In genomic region chr20:50731055-50731929, GRCh38 we compare ENCODE assay signal across 8 cellular contexts. TPM values are rescaled to one million over a fixed set of nuclear protein-coding genes. Genes with fewer than 3 reads are reported as not detected.
A peak's percentile ranks its signal among the peaks of the same experiment; 100 is the strongest.
DNase-seq lines count a peak whose midpoint lies in the region; ATAC-seq and TF ChIP-seq lines count a peak whose summit lies in the region.

PARD6B (plus strand) TSS chr20:50731580; CDS start chr20:50731787, 207 bp downstream.

- peak within 1 kb of the TSS; percentile 86 for H3K4me2 ChIP-seq in fibroblast of lung (ENCODE audit: extremely low read depth, insufficient read depth, low read length)

- POLR2A ChIA-PET in naive thymus-derived CD4-positive, alpha-beta T cell (lab: Charles Lee), result interaction anchor here (0.6 to 0.9 kb wide), 4 partner anchors 63 to 1146 kb away, joined by 3 to 5 read pairs (median 4); partner anchors contain the start of gene NFATC2

- peak within 1 kb of the TSS; percentile 75 to 95 (median 83) for H3K27ac Mint-ChIP-seq in naive thymus-derived CD4-positive, alpha-beta T cell
- H3K27ac Mint-ChIP-seq in stimulated activated effector memory CD8-positive, alpha-beta T cell treated with anti-CD3 and anti-CD28 coated beads, Interleukin-12 subunit alpha, Interleukin-12 subunit beta, amount 100 ng/mL, for 72 hours, result peak within 1 kb of the TSS; percentile 74

- peak within 1 kb of the TSS; percentile 79 to 94 (median 88) for H3K4me3 Mint-ChIP-seq in naive thymus-derived CD4-positive, alpha-beta T cell
- peak within 1 kb of the TSS; percentile 78 for H3K4me3 Mint-ChIP-seq in stimulated activated effector memory CD8-positive, alpha-beta T cell treated with anti-CD3 and anti-CD28 coated beads, Interleukin-12 subunit alpha, Interleukin-12 subunit beta, amount 100 ng/mL, for 72 hours

- peaks cover 5% of the 10 kb centered on the region for H3K4me1 ChIP-seq in fibroblast of lung (ENCODE audit: control insufficient read depth, extremely low read depth, insufficient read depth, low read length)
- H3K4me1 ChIP-seq in naive thymus-derived CD4-positive, alpha-beta T cell (ENCODE audit: control insufficient read depth in 2 of 2, insufficient read depth in 2 of 2, low read length in 2 of 2), result peaks cover 9 to 14% of the 10 kb centered on the region in 2 donors

- H2AFZ ChIP-seq in fibroblast of lung (ENCODE audit: low read length), result peak within 1 kb of the TSS; percentile 58

- no peaks in the 10 kb centered on the region for H3K9me3 ChIP-seq in fibroblast of lung (ENCODE audit: control insufficient read depth, insufficient read depth, low read depth, low read length)
- no peaks in the 10 kb centered on the region for H3K9me3 ChIP-seq in naive thymus-derived CD4-positive, alpha-beta T cell (ENCODE audit: control insufficient read depth in 2 of 3, low read length in 3 of 3)

- CTCF ChIA-PET in naive thymus-derived CD4-positive, alpha-beta T cell (lab: Charles Lee), result no interaction called here

- H3K79me2 ChIP-seq in fibroblast of lung (ENCODE audit: control insufficient read depth, insufficient read depth, low read length), result no peaks in the 10 kb centered on the region

- no peaks in the 10 kb centered on the region for H3K36me3 ChIP-seq in fibroblast of lung (ENCODE audit: control insufficient read depth, insufficient read depth, low read length)
- no peaks in the 10 kb centered on the region for H3K36me3 ChIP-seq in naive thymus-derived CD4-positive, alpha-beta T cell (ENCODE audit: control insufficient read depth in 2 of 3, insufficient read depth in 3 of 3, low read length in 3 of 3)

- peaks cover 5% of the 10 kb centered on the region for H3K27me3 ChIP-seq in fibroblast of lung (ENCODE audit: control insufficient read depth, insufficient read depth, low read length)
- H3K27me3 ChIP-seq in naive thymus-derived CD4-positive, alpha-beta T cell (ENCODE audit: control insufficient read depth in 2 of 2, insufficient read depth in 2 of 2, low read length in 2 of 2), result no peaks in the 10 kb centered on the region

- peak; percentile 97 for DNase-seq in EL
- DNase-seq in H4 (ENCODE audit: low spot score), result peak; percentile 98
- peak; percentile 84 for DNase-seq in LHCN-M2 (ENCODE audit: low read depth)
- peak; percentile 99 for DNase-seq in RKO (ENCODE audit: low spot score)
- peak; percentile 98 to 100 for DNase-seq in activated T-helper 1 cell treated with anti-CD3 and anti-CD28 coated beads, Interleukin-2, amount 50 U/mL, for 16 hours (ENCODE audit: low read depth in 1 of 2, low spot score in 1 of 2)
- peak; percentile 89 to 93 for DNase-seq in fibroblast of lung (ENCODE audit: low read depth in 2 of 2)
- DNase-seq in naive thymus-derived CD4-positive, alpha-beta T cell, result peak; percentile 94 to 100 (median 100)
- peak; percentile 98 to 100 for DNase-seq in stimulated activated effector memory CD8-positive, alpha-beta T cell treated with anti-CD3 and anti-CD28 coated beads, Interleukin-12 subunit alpha, Interleukin-12 subunit beta, amount 100 ng/mL, for 72 hours (ENCODE audit: low spot score in 2 of 2)

- peak within 1 kb of the TSS; percentile 44 for H3K9ac ChIP-seq in fibroblast of lung (ENCODE audit: insufficient read depth, low read length)

- no peak for TF ChIP-seq CTCF in fibroblast of lung (conservative IDR thresholded peaks at IDR 0.05 in 1 of 2, IDR thresholded peaks at IDR 0.05 in 1 of 2; ENCODE audit: low read depth in 1 of 2, low read length in 2 of 2)

- H3K36me3 Mint-ChIP-seq in naive thymus-derived CD4-positive, alpha-beta T cell, result peaks cover 0 to 1% (median 0%) of the 10 kb centered on the region in 5 donors
- H3K36me3 Mint-ChIP-seq in stimulated activated effector memory CD8-positive, alpha-beta T cell treated with anti-CD3 and anti-CD28 coated beads, Interleukin-12 subunit alpha, Interleukin-12 subunit beta, amount 100 ng/mL, for 72 hours, result peaks cover 26% of the 10 kb centered on the region

- H4K20me1 ChIP-seq in fibroblast of lung (ENCODE audit: control insufficient read depth, extremely low read depth, insufficient read depth, low read length), result no peaks in the 10 kb centered on the region

- peak within 1 kb of the TSS; percentile 41 to 68 (median 58) for H3K4me3 ChIP-seq in fibroblast of lung (replicated peaks in 1 of 4; ENCODE audit: control extremely low read depth in 1 of 4, insufficient read depth in 1 of 4, low read depth in 3 of 4, low read length in 4 of 4)
- peak within 1 kb of the TSS; percentile 80 for H3K4me3 ChIP-seq in naive thymus-derived CD4-positive, alpha-beta T cell (ENCODE audit: low read length)

- peak; percentile 97 for ATAC-seq in naive thymus-derived CD4-positive, alpha-beta T cell
- ATAC-seq in stimulated activated effector memory CD8-positive, alpha-beta T cell treated with anti-CD3 and anti-CD28 coated beads, Interleukin-12 subunit alpha, Interleukin-12 subunit beta, amount 100 ng/mL, for 72 hours, result peak; percentile 87

- no peaks in the 10 kb centered on the region for H3K9me3 Mint-ChIP-seq in naive thymus-derived CD4-positive, alpha-beta T cell
- no peaks in the 10 kb centered on the region for H3K9me3 Mint-ChIP-seq in stimulated activated effector memory CD8-positive, alpha-beta T cell treated with anti-CD3 and anti-CD28 coated beads, Interleukin-12 subunit alpha, Interleukin-12 subunit beta, amount 100 ng/mL, for 72 hours

- intact Hi-C loops in naive thymus-derived CD4-positive, alpha-beta T cell (cut with micrococcal nuclease), result loop anchor here (1.0 to 5.0 kb wide), 15 partner anchors 18 to 794 kb away; partner anchors contain the start of genes DPM1 (in 2 of the 2), MOCS3 (in 2 of the 2), PTPN1 (in 2 of the 2) and ADNP (in 1 of the 2)

- H3K4me1 Mint-ChIP-seq in naive thymus-derived CD4-positive, alpha-beta T cell, result peaks cover 22 to 46% (median 34%) of the 10 kb centered on the region in 7 donors
- peaks cover 18% of the 10 kb centered on the region for H3K4me1 Mint-ChIP-seq in stimulated activated effector memory CD8-positive, alpha-beta T cell treated with anti-CD3 and anti-CD28 coated beads, Interleukin-12 subunit alpha, Interleukin-12 subunit beta, amount 100 ng/mL, for 72 hours

- H3K27ac ChIP-seq in fibroblast of lung (ENCODE audit: insufficient read depth, low read length), result no peak within 1 kb of the TSS
- H3K27ac ChIP-seq in naive thymus-derived CD4-positive, alpha-beta T cell (ENCODE audit: low read depth, low read length), result peak within 1 kb of the TSS; percentile 80

- H3K27me3 Mint-ChIP-seq in naive thymus-derived CD4-positive, alpha-beta T cell, result peaks cover 0 to 3% (median 0%) of the 10 kb centered on the region in 5 donors

RNA-seq across cellular contexts. Expression of gene PARD6B, which starts in this region (rescaled TPM):
- total RNA-seq in H4 (2014; rRNA removed; shearing (Covaris generic)), result 1.6 and 3.3 TPM in 2 replicates
- 0.06 and 0.90 TPM in 2 replicates for total RNA-seq in LHCN-M2 (2014; rRNA removed)
- 0.02 TPM for polyA plus RNA-seq in LHCN-M2 (2012)
- 0.83 and 1.0 TPM in 2 replicates for total RNA-seq in fibroblast of lung
- polyA plus RNA-seq in fibroblast of lung, result 0.23 and 0.30 TPM in 2 replicates
- 0.12 and 0.17 TPM in 2 replicates for polyA plus RNA-seq in fibroblast of lung (2012)
- 0.07 TPM in 1 of 2 replicates, not detected in the other for polyA minus RNA-seq in fibroblast of lung (ENCODE audit: low replicate concordance)
- 10 to 100 TPM in 2 of 5 experiments, 1 to 10 TPM in 3; 5.2 to 10.8 (median 7.7) TPM for total RNA-seq in naive thymus-derived CD4-positive, alpha-beta T cell
- polyA plus RNA-seq in naive thymus-derived CD4-positive, alpha-beta T cell, result 1 to 10 TPM in 1 of 2 donors, under 1 TPM in 1; 0.60 to 1.9 TPM

Comparison
In these comparisons a context has a peak if more than half of its experiments do, and no peak if none do; other contexts are left out.
1. Peak in DNase-seq in LHCN-M2; RNA of the gene not detected or under 1 TPM.